Comparison of ENCODE assay signal across 1 cellular context in genomic region chr12:1204581-1205121, GRCh38.
TF ChIP-seq lines count a peak whose summit lies in the region.

No MANE protein-coding gene starts in this region.

TF ChIP-seq in HEK293, 187 proteins besides CTCF, POLR2A, EP300 and RAD21 (continued from another document):
- TF ChIP-seq OVOL3 (tag by site-specific recombination; IDR thresholded peaks at IDR 0.05) (0 out of 2 replicates have a peak, but pooled peaks have one; percentile 8), ZNF513 (tag by site-specific recombination; IDR thresholded peaks at IDR 0.05) (no peak), PRDM6 (tag by site-specific recombination; IDR thresholded peaks at IDR 0.05) (peak; percentile 72), ZNF324 (tag by site-specific recombination; IDR thresholded peaks at IDR 0.05) (0 out of 2 replicates have a peak, but pooled peaks have one; percentile 31), KLF10 (tag by site-specific recombination; IDR thresholded peaks at IDR 0.05) (peak; percentile 73), ZNF501 (tag by site-specific recombination; IDR thresholded peaks at IDR 0.05) (peak; percentile 50; the same call in 1 of the 2 replicates), ZBTB1 (tag by site-specific recombination; IDR thresholded peaks at IDR 0.05) (0 out of 2 replicates have a peak, but pooled peaks have one; percentile 61), WT1 (tag by site-specific recombination; IDR thresholded peaks at IDR 0.05) (peak; percentile 40; the same call in 1 of the 2 replicates), HOXA7 (CRISPR knock-in tag; IDR thresholded peaks at IDR 0.05; ENCODE audit: borderline replicate concordance) (no peak), KLF16 (tag by site-specific recombination; IDR thresholded peaks at IDR 0.05) (0 out of 2 replicates have a peak, but pooled peaks have one; percentile 30), ZNF362 (tag by site-specific recombination; IDR thresholded peaks at IDR 0.05) (no peak), ZNF596 (tag by site-specific recombination; IDR thresholded peaks at IDR 0.05) (0 out of 2 replicates have a peak, but pooled peaks have one; percentile 33), PRDM1 (tag by site-specific recombination; IDR thresholded peaks at IDR 0.05) (peak; percentile 68; the same call in 1 of the 2 replicates), ZNF18 (tag by site-specific recombination; IDR thresholded peaks at IDR 0.05) (peak; percentile 75), ZNF701 (tag by site-specific recombination; IDR thresholded peaks at IDR 0.05) (no peak), TSHZ1 (tag by site-specific recombination; IDR thresholded peaks at IDR 0.05; ENCODE audit: borderline replicate concordance) (0 out of 2 replicates have a peak, but pooled peaks have one; percentile 6)
